Comparison of ENCODE assay signal across 10 cellular contexts in genomic region chr12:94263905-94264655, GRCh38.
DNase-seq lines count a peak whose midpoint lies in the region; ATAC-seq, FAIRE-seq and TF ChIP-seq lines count a peak whose summit lies in the region.
"Had no signal": no experiment of that assay in that cellular context is flagged by ENCODE, and none has a peak within 500 bp of the region (broad histone marks: within the 10 kb centered on the region; RNA-seq: fewer than 3 reads in every experiment).

No MANE protein-coding gene starts in this region.

- H3K4me1 Mint-ChIP-seq in CD4-positive, alpha-beta T cell (ENCODE audit: low read depth) = peaks cover 53% of the 10 kb centered on the region
- H3K4me1 Mint-ChIP-seq in H9 (peaks cover 60 to 66% of the 10 kb centered on the region in 2 experiments), nephron (peaks cover 83% of the 10 kb centered on the region)

- intact Hi-C loops in CD4-positive, alpha-beta T cell (cut with DNase I, micrococcal nuclease) = loop anchor here (2.0 to 10.0 kb wide), 5 partner anchors 57 to 1591 kb away; partner anchors contain the start of genes PLXNC1 (in 2 of the 2), CEP83 (in 1 of the 2) and SNRPF (in 1 of the 2)
- intact Hi-C loops in pancreas (cut with DNase I) = no loop called here

- H3K4me3 Mint-ChIP-seq in CD4-positive, alpha-beta T cell = peak overlapping the region; percentile 98
- H3K4me3 Mint-ChIP-seq in H9 = peak overlapping the region in 1 of 2 experiments; percentile 53; a peak in 3 of 5 replicates
- H3K4me3 Mint-ChIP-seq in nephron = peak overlapping the region in 2 of 3 experiments; percentile 61

- H3K9me3 Mint-ChIP-seq in CD4-positive, alpha-beta T cell = no peaks in the 10 kb centered on the region
- H3K9me3 Mint-ChIP-seq in H9 (peaks cover 0 to 2% of the 10 kb centered on the region in 2 experiments; a peak in 2 of 5 replicates), nephron (no peaks in the 10 kb centered on the region)

- no peaks in the 10 kb centered on the region for H3K9me3 ChIP-seq in CD4-positive, alpha-beta T cell (ENCODE audit: control insufficient read depth, low read length)
- H3K9me3 ChIP-seq in H9 (ENCODE audit: control insufficient read depth, low read depth, low read length) (no peaks in the 10 kb centered on the region), pancreas (no peaks in the 10 kb centered on the region)

- no peaks in the 10 kb centered on the region for H3K27me3 ChIP-seq in CD4-positive, alpha-beta T cell (ENCODE audit: control insufficient read depth, insufficient read depth, low read length)
- H3K27me3 ChIP-seq in H9 (ENCODE audit: insufficient read depth, low read length) = no peaks in the 10 kb centered on the region
- H3K27me3 ChIP-seq in pancreas = no peaks in the 10 kb centered on the region

- H2BK5ac ChIP-seq in H9 (ENCODE audit: insufficient read length, low read length) = no peak overlapping the region

- no peak overlapping the region for H2BK15ac ChIP-seq in H9 (ENCODE audit: low read depth, low read length)

- no peak for ATAC-seq in CD4-positive, alpha-beta T cell (ENCODE audit: poor library complexity)
- ATAC-seq in GM18907 (IDR thresholded peaks at IDR 0.05; ENCODE audit: unreplicated experiment) (no peak), pancreas (no peak)
- ATAC-seq: foreskin keratinocyte had no signal

- no peak overlapping the region for H2BK12ac ChIP-seq in H9 (ENCODE audit: insufficient read length, low read depth, low read length)

- H3K4ac ChIP-seq in H9 (ENCODE audit: low read depth, low read length) = no peak overlapping the region; the same call in 1 of the 2 replicates

- no peak overlapping the region for H2AFZ ChIP-seq in H9 (ENCODE audit: low read length)

- no peaks in the 10 kb centered on the region for H4K20me1 ChIP-seq in H9 (ENCODE audit: control insufficient read depth, insufficient read depth, insufficient read length)

- H4K8ac ChIP-seq in H9 (replicated peaks; ENCODE audit: insufficient read length, low read depth, low read length) = no peak overlapping the region

- H3K27ac Mint-ChIP-seq in CD4-positive, alpha-beta T cell = peak overlapping the region; percentile 99
- H3K27ac Mint-ChIP-seq in H9 (peak overlapping the region; percentile 14 to 95 (median 68); a peak in 6 of 7 replicates), nephron (peak overlapping the region; percentile 98 to 100 (median 100))

- no peaks in the 10 kb centered on the region for H3K23me2 ChIP-seq in H9 (ENCODE audit: insufficient read length, low read depth, low read length, poor library complexity, severe bottlenecking)

- H3K56ac ChIP-seq in H9 (ENCODE audit: insufficient read length, low read depth, low read length) = no peak overlapping the region

- H3T11ph ChIP-seq in H9 (ENCODE audit: low read length) = no peak overlapping the region

- H3K18ac ChIP-seq in H9 (ENCODE audit: insufficient read length, low read depth, low read length) = peak overlapping the region; percentile 23

- H4K91ac ChIP-seq in H9 (ENCODE audit: insufficient read length, low read depth, low read length) = no peak overlapping the region

- CTCF ChIA-PET in CD4-positive, alpha-beta T cell (lab: Charles Lee) = no interaction called here

- no peak overlapping the region for H3K9ac ChIP-seq in H9 (ENCODE audit: extremely low read depth, insufficient read length, low read length)

- no peaks in the 10 kb centered on the region for H3K27me3 Mint-ChIP-seq in CD4-positive, alpha-beta T cell
- H3K27me3 Mint-ChIP-seq in H9 (ENCODE audit: low read depth) (peaks cover 13% of the 10 kb centered on the region), nephron (ENCODE audit: low read depth) (no peaks in the 10 kb centered on the region)

- no peaks in the 10 kb centered on the region for H3K36me3 ChIP-seq in pancreas

- H3K27ac ChIP-seq in CD4-positive, alpha-beta T cell (ENCODE audit: low read depth, low read length) = no peak overlapping the region
- H3K27ac ChIP-seq in H9 (ENCODE audit: insufficient read length, low read depth, low read length) (peak overlapping the region; percentile 1), substantia nigra (ENCODE audit: low read depth, low read length, poor library complexity, severe bottlenecking) (no peak overlapping the region), pancreas (peak overlapping the region in 2 of 4 donors; percentile 22 to 66)
- H3K27ac ChIP-seq: foreskin keratinocyte had no signal

- POLR2A ChIA-PET in CD4-positive, alpha-beta T cell (lab: Charles Lee) = interaction anchor here (2.5 kb wide), 1 partner anchor 17 kb away, joined by 16 read pairs; no protein-coding TSS in a partner anchor

- H3K4me1 ChIP-seq in H9 (ENCODE audit: insufficient read depth, low read length) = peaks cover 18% of the 10 kb centered on the region; the same call in 1 of the 2 replicates
- H3K4me1 ChIP-seq in pancreas = no peaks in the 10 kb centered on the region

- 0 out of 2 replicates have a peak overlapping the region, but pooled peaks have one; percentile 9 for H3K14ac ChIP-seq in H9 (ENCODE audit: insufficient read depth, low read length)

- no peaks in the 10 kb centered on the region for H3K79me2 ChIP-seq in H9 (ENCODE audit: insufficient read depth, low read length)

- H3K4me2 ChIP-seq in H9 (ENCODE audit: insufficient read depth, insufficient read length, low read length) = peak overlapping the region; percentile 0

- H3K4me3 ChIP-seq in choroid plexus epithelial cell (ENCODE audit: low read depth, low read length) = no peak overlapping the region
- no peak overlapping the region for H3K4me3 ChIP-seq in pancreas

- no CpG with 5 or more reads among the region's 21 CpGs for WGBS in H9 (ENCODE audit: extremely low coverage, insufficient read length, low lambda C conversion rate)
- 63 to 69% methylated on average over 21 of the region's 21 CpGs for WGBS in pancreas, 2 donors

- no peak overlapping the region for H2BK20ac ChIP-seq in H9 (ENCODE audit: low read depth, low read length, poor library complexity, severe bottlenecking)

- no peak for TF ChIP-seq CTCF in CD4-positive, alpha-beta T cell (IDR thresholded peaks at IDR 0.05)
- TF ChIP-seq CTCF in H9 (conservative IDR thresholded peaks at IDR 0.05) = no peak
- no peak for TF ChIP-seq CTCF in choroid plexus epithelial cell (conservative IDR thresholded peaks at IDR 0.05; ENCODE audit: low read depth, low read length)
- no peak for TF ChIP-seq CTCF in nephron (IDR thresholded peaks at IDR 0.05; ENCODE audit: unreplicated experiment in 3 of 3)
- TF ChIP-seq CTCF in pancreas (IDR thresholded peaks at IDR 0.05) = no peak

- H3K79me1 ChIP-seq in H9 (ENCODE audit: insufficient read depth, low read depth, low read length, poor library complexity, severe bottlenecking) = no peaks in the 10 kb centered on the region

- no peak overlapping the region for H2AK5ac ChIP-seq in H9 (ENCODE audit: insufficient read length, low read length)

- H4K5ac ChIP-seq in H9 (ENCODE audit: insufficient read length, low read depth, low read length) = no peak overlapping the region

- FAIRE-seq in pancreas (lab: Jason Lieb, UNC) = no peak

- H2BK120ac ChIP-seq in H9 (ENCODE audit: low read depth, low read length, poor library complexity, severe bottlenecking) = no peak overlapping the region

- no peak for DNase-seq in CD4-positive, alpha-beta T cell
- DNase-seq in H9 (peak; percentile 88), choroid plexus epithelial cell (ENCODE audit: low read depth) (peak; percentile 84), substantia nigra (lab: John Stamatoyannopoulos, UW) (no peak), foreskin melanocyte (no peak), pancreas (no peak)
- DNase-seq: anterior cingulate cortex, foreskin keratinocyte had no signal

- H3K23ac ChIP-seq in H9 (ENCODE audit: insufficient read length, low read depth, low read length) = no peak overlapping the region

- peaks cover 39% of the 10 kb centered on the region for H3K36me3 Mint-ChIP-seq in CD4-positive, alpha-beta T cell (ENCODE audit: low read depth)
- H3K36me3 Mint-ChIP-seq in H9 (ENCODE audit: insufficient read depth in 1 of 3, low read depth in 3 of 3) (peaks cover 0 to 9% (median 4%) of the 10 kb centered on the region in 3 experiments; a peak in 4 of 7 replicates), nephron (ENCODE audit: low read depth) (no peaks in the 10 kb centered on the region)

Comparison
In these comparisons a context has a peak if more than half of its experiments do, and no peak if none do; other contexts are left out.
1. DNase-seq: peak in H9 (single experiment) and choroid plexus epithelial cell (single experiment); none in CD4-positive, alpha-beta T cell (0 of 10), substantia nigra (0 of 49), foreskin melanocyte (single experiment) and pancreas (0 of 6).
2. intact Hi-C loops: an anchor here in CD4-positive, alpha-beta T cell (2.0 to 10.0 kb wide); none called in pancreas.
3. Peak in every context shown above with its lines, with median percentiles within 50 percentile points of each other: H3K27ac Mint-ChIP-seq.